In genomic region chr17:77456271-77456950, GRCh38 we compare ENCODE assay signal across 1 cellular context.
TF ChIP-seq lines count a peak whose summit lies in the region.

No MANE protein-coding gene starts in this region.

TF ChIP-seq in liver, 16 proteins besides CTCF, POLR2A, EP300 and RAD21 (continued from another document):
- TF ChIP-seq NR2F2 (IDR thresholded peaks at IDR 0.05), result no peak
- TF ChIP-seq FOXA1 (IDR thresholded peaks at IDR 0.05), result no peak
- TF ChIP-seq EGR1 (IDR thresholded peaks at IDR 0.05; ENCODE audit: low read depth in 2 of 2), result no peak
